ENCODE assay signal across 9 cellular contexts in the genomic region with DNA sequence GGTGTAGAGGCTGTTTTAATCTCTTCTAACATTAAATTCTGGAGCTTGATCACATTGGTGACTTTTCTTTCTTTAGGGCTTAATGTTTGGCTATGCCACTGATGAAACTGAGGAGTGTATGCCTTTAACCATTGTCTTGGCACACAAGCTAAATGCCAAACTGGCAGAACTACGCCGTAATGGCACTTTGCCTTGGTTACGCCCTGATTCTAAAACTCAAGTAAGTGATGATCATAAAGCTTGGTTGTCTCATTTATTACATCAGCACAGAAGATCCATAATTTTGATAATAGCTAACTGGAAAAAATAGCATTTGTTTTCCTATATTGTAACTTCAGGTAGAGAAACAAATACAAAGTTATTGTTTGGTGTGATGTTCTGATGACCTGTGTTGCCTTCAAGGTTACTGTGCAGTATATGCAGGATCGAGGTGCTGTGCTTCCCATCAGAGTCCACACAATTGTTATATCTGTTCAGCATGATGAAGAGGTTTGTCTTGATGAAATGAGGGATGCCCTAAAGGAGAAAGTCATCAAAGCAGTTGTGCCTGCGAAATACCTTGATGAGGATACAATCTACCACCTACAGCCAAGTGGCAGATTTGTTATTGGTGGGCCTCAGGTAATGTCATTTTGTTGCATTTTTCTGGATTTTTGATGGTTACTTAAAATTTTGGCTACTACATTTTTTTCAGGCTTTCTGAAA. TPM values are rescaled to one million over a fixed set of nuclear protein-coding genes. Genes with fewer than 3 reads are reported as not detected.
DNase-seq lines count a peak whose midpoint lies in the region; ATAC-seq and TF ChIP-seq lines count a peak whose summit lies in the region.
"Had no signal": no experiment of that assay in that cellular context is flagged by ENCODE, and none has a peak within 500 bp of the region (broad histone marks: within the 10 kb centered on the region; RNA-seq: fewer than 3 reads in every experiment).

No MANE protein-coding gene starts in this region.

- POLR2A ChIA-PET in CD4-positive, alpha-beta T cell (lab: Charles Lee): interaction anchor here (0.7 to 5.8 kb wide), 6 partner anchors 10 to 215 kb away, joined by 3 to 62 read pairs (median 5); a partner anchor contains a TSS

- TF ChIP-seq EP300 in upper lobe of left lung (IDR thresholded peaks at IDR 0.05): no peak

- intact Hi-C loops in CD4-positive, alpha-beta T cell (cut with DNase I, micrococcal nuclease): loop anchor here in 1 of 2 experiments (2.0 kb wide), 1 partner anchor 19 kb away; a partner anchor contains a TSS
- intact Hi-C loops in dorsolateral prefrontal cortex (cut with DNase I): no loop called here

- H3K27me3 Mint-ChIP-seq in CD4-positive, alpha-beta T cell: no peaks in the 10 kb centered on the region

- TF ChIP-seq CTCF in CD4-positive, alpha-beta T cell (IDR thresholded peaks at IDR 0.05): no peak
- TF ChIP-seq CTCF in dorsolateral prefrontal cortex (IDR thresholded peaks at IDR 0.05 in 54 of 56, conservative IDR thresholded peaks at IDR 0.05 in 2 of 56; ENCODE audit: low read depth in 1 of 56, partially characterized antibody in 56 of 56): no peak
- no peak for TF ChIP-seq CTCF in upper lobe of left lung (IDR thresholded peaks at IDR 0.05)

- H3K4me3 ChIP-seq in NT2/D1 (ENCODE audit: insufficient read length, low read depth) (peak overlapping the region; percentile 4), dorsolateral prefrontal cortex (peak overlapping the region; percentile 76 to 100 (median 96)), neuron (ENCODE audit: low read length) (peak overlapping the region; percentile 70), upper lobe of left lung (peak overlapping the region in 2 of 4 donors; percentile 3 to 97)

- peaks cover 50% of the 10 kb centered on the region for H3K4me1 Mint-ChIP-seq in CD4-positive, alpha-beta T cell (ENCODE audit: low read depth)

- H3K27me3 ChIP-seq in CD4-positive, alpha-beta T cell (ENCODE audit: control insufficient read depth, insufficient read depth, low read length): no peaks in the 10 kb centered on the region
- H3K27me3 ChIP-seq in NT2/D1 (ENCODE audit: insufficient read depth, insufficient read length) (no peaks in the 10 kb centered on the region), dorsolateral prefrontal cortex (no peaks in the 10 kb centered on the region), neuron (ENCODE audit: insufficient read depth, low read length) (no peaks in the 10 kb centered on the region), upper lobe of left lung (no peaks in the 10 kb centered on the region)

- peaks cover 72% of the 10 kb centered on the region for H3K36me3 Mint-ChIP-seq in CD4-positive, alpha-beta T cell (ENCODE audit: low read depth)

- no peak overlapping the region for H2AFZ ChIP-seq in neuron (ENCODE audit: low read depth, low read length)

- ATAC-seq in CD4-positive, alpha-beta T cell (ENCODE audit: poor library complexity): no peak
- no peak for ATAC-seq in upper lobe of left lung (ENCODE audit: low FRiP score in 2 of 2)
- ATAC-seq in GM19467 (IDR thresholded peaks at IDR 0.05; ENCODE audit: unreplicated experiment): no peak

- H3K9me3 ChIP-seq in CD4-positive, alpha-beta T cell (ENCODE audit: control insufficient read depth, low read length): no peaks in the 10 kb centered on the region
- H3K9me3 ChIP-seq in NT2/D1 (ENCODE audit: insufficient read depth, low read length) (no peaks in the 10 kb centered on the region), neuron (ENCODE audit: low read length) (no peaks in the 10 kb centered on the region), upper lobe of left lung (no peaks in the 10 kb centered on the region)

- no peak overlapping the region for H3K27ac ChIP-seq in CD4-positive, alpha-beta T cell (ENCODE audit: low read depth, low read length)
- H3K27ac ChIP-seq in dorsolateral prefrontal cortex (peak overlapping the region in 45 of 59 donors; percentile 2 to 100 (median 100)), upper lobe of left lung (peak overlapping the region in 1 of 4 donors; percentile 95)

- TF ChIP-seq POLR2A in upper lobe of left lung (IDR thresholded peaks at IDR 0.05): no peak

- no peak for DNase-seq in CD4-positive, alpha-beta T cell
- DNase-seq in NT2/D1 (ENCODE audit: low read depth, low spot score) (no peak), dorsolateral prefrontal cortex (no peak), DMS153 treated with DMSO at 0.1 percent for 48 hours (lab: John Stamatoyannopoulos, UW; ENCODE audit: unreplicated experiment) (no peak), upper lobe of left lung (no peak)
- DNase-seq in stimulated activated naive CD4-positive, alpha-beta T cell (lab: John Stamatoyannopoulos, UW): no peak
- DNase-seq: NCI-H524 treated with DMSO at 0.1 percent for 48 hours had no signal

- H3K27ac Mint-ChIP-seq in CD4-positive, alpha-beta T cell: peak overlapping the region; percentile 92

- no peak overlapping the region for H3K9ac ChIP-seq in NT2/D1 (ENCODE audit: insufficient read length, low read depth)

- H3K4me1 ChIP-seq in NT2/D1 (ENCODE audit: insufficient read depth, insufficient read length) (peaks cover 2% of the 10 kb centered on the region), neuron (ENCODE audit: insufficient read depth, low read length) (peaks cover 20% of the 10 kb centered on the region), upper lobe of left lung (peaks cover 36 to 47% (median 41%) of the 10 kb centered on the region in 4 donors)

- peak overlapping the region; percentile 91 for H3K4me3 Mint-ChIP-seq in CD4-positive, alpha-beta T cell

- CTCF ChIA-PET in CD4-positive, alpha-beta T cell (lab: Charles Lee): interaction anchor here (6.0 kb wide), 1 partner anchor 9 kb away, joined by 42 read pairs; no protein-coding TSS in a partner anchor

- WGBS in upper lobe of left lung, 2 donors: 55 to 58% methylated on average over 5 of the region's 5 CpGs

- H3K36me3 ChIP-seq in NT2/D1 (ENCODE audit: insufficient read depth, insufficient read length, low read length): peaks cover 65% of the 10 kb centered on the region
- peaks cover 63% of the 10 kb centered on the region for H3K36me3 ChIP-seq in neuron (ENCODE audit: insufficient read depth, low read length)
- H3K36me3 ChIP-seq in upper lobe of left lung: peaks cover 22 to 60% (median 49%) of the 10 kb centered on the region in 4 donors

- H3K9me3 Mint-ChIP-seq in CD4-positive, alpha-beta T cell: no peaks in the 10 kb centered on the region

RNA-seq across cellular contexts. Expression of a gene that starts 2.9 kb away (rescaled TPM):
- 100 to 1,000 TPM; 121 to 122 TPM for total RNA-seq in CD4-positive, alpha-beta T cell
- total RNA-seq in dorsolateral prefrontal cortex (100 to 1,000 TPM; 193 to 562 (median 276) TPM), upper lobe of left lung (100 to 1,000 TPM; 108 to 219 (median 168) TPM)

RNA-seq across cellular contexts. Expression of a gene that starts 19.4 kb away (rescaled TPM):
- 10 to 100 TPM; 22.9 to 27.6 TPM for total RNA-seq in CD4-positive, alpha-beta T cell
- total RNA-seq in dorsolateral prefrontal cortex: 10 to 100 TPM; 24.6 to 53.8 (median 36.1) TPM
- total RNA-seq in upper lobe of left lung: 10 to 100 TPM; 21.2 to 70.6 (median 38.0) TPM

RNA-seq across cellular contexts. Expression of a gene that starts 35.5 kb away (rescaled TPM):
- 10 to 100 TPM; 32.3 to 37.3 TPM for total RNA-seq in CD4-positive, alpha-beta T cell
- total RNA-seq in dorsolateral prefrontal cortex (10 to 100 TPM in 34 of 120 experiments, 1 to 10 TPM in 86; 2.5 to 33.7 (median 7.4) TPM), upper lobe of left lung (100 to 1,000 TPM in 4 of 6 donors, 10 to 100 TPM in 2; 62.8 to 289 (median 154) TPM)

RNA-seq across cellular contexts. Expression of a gene that starts 42.3 kb away (rescaled TPM):
- total RNA-seq in CD4-positive, alpha-beta T cell: 10 to 100 TPM; 17.0 to 17.2 TPM
- total RNA-seq in dorsolateral prefrontal cortex: 10 to 100 TPM; 11.2 to 51.3 (median 21.9) TPM
- total RNA-seq in upper lobe of left lung: 100 to 1,000 TPM in 1 of 6 donors, 10 to 100 TPM in 5; 20.5 to 105 (median 44.0) TPM

RNA-seq across cellular contexts. Expression of a gene that starts 53.6 kb away (rescaled TPM):
- 10 to 100 TPM; 41.5 to 43.8 TPM for total RNA-seq in CD4-positive, alpha-beta T cell
- total RNA-seq in dorsolateral prefrontal cortex (10 to 100 TPM; 46.9 to 93.7 (median 73.1) TPM), upper lobe of left lung (100 to 1,000 TPM in 4 of 6 donors, 10 to 100 TPM in 2; 81.7 to 164 (median 108) TPM)
